Comparison of ENCODE assay signal across 18 cellular contexts in the genomic region with DNA sequence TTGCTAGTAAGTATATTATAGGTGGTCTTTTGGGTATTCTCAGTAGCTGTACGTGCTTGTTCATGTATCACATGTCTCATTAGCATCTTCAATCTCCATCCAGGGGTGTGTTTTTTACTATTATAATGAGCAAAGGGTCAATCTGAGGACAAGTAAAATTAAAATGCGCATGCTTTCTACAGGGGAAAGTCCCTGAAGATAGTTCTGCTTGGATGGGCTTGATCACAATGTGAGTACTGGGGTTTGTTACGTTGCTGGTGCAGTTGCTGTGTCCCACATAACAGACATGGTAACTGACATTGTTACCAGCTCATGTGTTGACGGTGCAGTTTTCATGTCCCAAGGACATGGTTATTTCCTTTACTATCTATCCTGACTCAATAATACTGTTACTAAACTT.
DNase-seq lines count a peak whose midpoint lies in the region; ATAC-seq, FAIRE-seq and TF ChIP-seq lines count a peak whose summit lies in the region.
"Had no signal": no experiment of that assay in that cellular context is flagged by ENCODE, and none has a peak within 500 bp of the region (broad histone marks: within the 10 kb centered on the region; RNA-seq: fewer than 3 reads in every experiment).

No MANE protein-coding gene starts in this region.

- no peak for TF ChIP-seq CTCF in VCaP (conservative IDR thresholded peaks at IDR 0.05)

- H3K4me1 ChIP-seq in SJCRH30: peaks cover 5% of the 10 kb centered on the region; the same call in 1 of the 2 replicates

- no peaks in the 10 kb centered on the region for H3K36me3 ChIP-seq in SJCRH30

- FAIRE-seq in urothelium cell line (lab: Jason Lieb, UNC): peak; percentile 37
- FAIRE-seq: A549, GM12891 had no signal

- in situ Hi-C loops in Caki2 (cut with HindIII; ENCODE audit: low pct_unique_long_range_greater_than_20kb, low sequenced_read_pairs): no loop called here

- no peak overlapping the region for H3K4me3 ChIP-seq in SJCRH30
- H3K4me3 ChIP-seq: A549, GM23338 had no signal

- no peak for ATAC-seq in GM18498 (IDR thresholded peaks at IDR 0.05; ENCODE audit: unreplicated experiment)
- no peak for ATAC-seq in GM19463 (IDR thresholded peaks at IDR 0.05; ENCODE audit: unreplicated experiment)
- ATAC-seq: A549, GM23338 had no signal

- H3K27ac ChIP-seq in VCaP: peak overlapping the region; percentile 93; the same call in 1 of the 2 replicates
- no peak overlapping the region for H3K27ac ChIP-seq in SJCRH30
- H3K27ac ChIP-seq: A549 had no signal

- DNase-seq in Caki2 (ENCODE audit: low read depth) (peak; percentile 71), NAMALWA (ENCODE audit: low spot score) (peak; percentile 56), urothelium cell line (ENCODE audit: low spot score) (no peak), SJCRH30 (no peak), cerebellar cortex (ENCODE audit: low spot score) (no peak)
- DNase-seq: C1 segment of cervical spinal cord; CD4-positive, alpha-beta memory T cell; DMS53; H7; IMR-90; Kasumi-1; KBM-7 had no signal

- H3K9me3 ChIP-seq in SJCRH30 (replicated peaks): 0 out of 2 replicates have a peak, but pooled peaks cover 6% of the 10 kb centered on the region

- no peaks in the 10 kb centered on the region for H3K27me3 ChIP-seq in SJCRH30

Comparison
In these comparisons a context has a peak if more than half of its experiments do, and no peak if none do; other contexts are left out.
1. DNase-seq: peak in Caki2 (single experiment) and NAMALWA (single experiment); none in urothelium cell line (single experiment), SJCRH30 (0 of 2) and cerebellar cortex (single experiment).